8 cellular contexts compared by ENCODE assay signal in the genomic region with DNA sequence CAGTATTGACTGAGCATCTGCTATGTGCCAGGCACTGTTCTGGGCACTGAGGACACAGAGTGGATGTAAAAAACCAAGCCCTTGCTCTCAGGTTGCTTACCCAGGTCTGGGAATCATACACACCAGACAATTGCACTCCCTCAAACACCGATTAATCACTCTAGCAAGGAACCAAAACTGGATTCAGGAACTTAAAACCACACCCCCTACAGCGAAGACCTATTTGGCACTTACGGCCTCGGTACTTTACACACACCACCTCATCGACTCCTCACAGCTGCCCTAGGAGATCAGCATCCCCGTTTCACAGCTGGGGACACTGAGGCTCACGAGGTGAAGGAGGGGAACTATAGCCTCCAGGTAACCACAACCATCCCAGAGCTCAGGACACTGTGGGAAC. TPM values are rescaled to one million over a fixed set of nuclear protein-coding genes. Genes with fewer than 3 reads are reported as not detected.
DNase-seq lines count a peak whose midpoint lies in the region; ATAC-seq and TF ChIP-seq lines count a peak whose summit lies in the region.

No MANE protein-coding gene starts in this region.

- ATAC-seq in right lobe of liver, result no peak
- ATAC-seq in aorta (ENCODE audit: low FRiP score), result no peak

- no peak overlapping the region for H3K27ac Mint-ChIP-seq in activated naive CD4-positive, alpha-beta T cell treated with anti-CD3 and anti-CD28 coated beads, Interleukin-2, amount 10 ng/mL, durations not matched to agents 7 days and 5 days

- peak overlapping the region; percentile 94 for H3K4me3 Mint-ChIP-seq in activated naive CD4-positive, alpha-beta T cell treated with anti-CD3 and anti-CD28 coated beads, Interleukin-2, amount 10 ng/mL, durations not matched to agents 7 days and 5 days

- H3K4me1 ChIP-seq in right lobe of liver, result peaks cover 0 to 11% (median 5%) of the 10 kb centered on the region in 4 donors
- peaks cover 0 to 53% (median 20%) of the 10 kb centered on the region in 4 donors for H3K4me1 ChIP-seq in tibial artery
- peaks cover 0 to 4% of the 10 kb centered on the region in 2 donors for H3K4me1 ChIP-seq in aorta (ENCODE audit: control insufficient read depth in 1 of 2, insufficient read depth in 2 of 2, low read length in 2 of 2)

- H3K9me3 Mint-ChIP-seq in activated naive CD4-positive, alpha-beta T cell treated with anti-CD3 and anti-CD28 coated beads, Interleukin-2, amount 10 ng/mL, durations not matched to agents 7 days and 5 days, result no peaks in the 10 kb centered on the region

- TF ChIP-seq CTCF in astrocyte of the cerebellum (IDR thresholded peaks at IDR 0.05; ENCODE audit: low read depth, low read length, missing control alignments), result no peak
- TF ChIP-seq CTCF in right lobe of liver (IDR thresholded peaks at IDR 0.05), result no peak
- TF ChIP-seq CTCF in tibial artery (IDR thresholded peaks at IDR 0.05), result no peak

- H3K27ac ChIP-seq in right lobe of liver, result no peak overlapping the region
- H3K27ac ChIP-seq in tibial artery, result no peak overlapping the region
- no peak overlapping the region for H3K27ac ChIP-seq in aorta (ENCODE audit: low read depth in 1 of 2, low read length in 2 of 2)

- intact Hi-C loops in right lobe of liver (cut with DNase I) (no loop called here), tibial artery (cut with DNase I; ENCODE audit: low total_unique reads) (loop anchor here (10.0 kb wide), 1 partner anchor 284 kb away; no protein-coding TSS in a partner anchor), aorta (cut with DNase I) (loop anchor here (10.0 kb wide), 1 partner anchor 284 kb away; no protein-coding TSS in a partner anchor)

- no peak for TF ChIP-seq POLR2A in right lobe of liver (IDR thresholded peaks at IDR 0.05)

- H3K4me1 Mint-ChIP-seq in activated naive CD4-positive, alpha-beta T cell treated with anti-CD3 and anti-CD28 coated beads, Interleukin-2, amount 10 ng/mL, durations not matched to agents 7 days and 5 days, result peaks cover 44% of the 10 kb centered on the region

- no peaks in the 10 kb centered on the region for H3K36me3 ChIP-seq in right lobe of liver
- no peaks in the 10 kb centered on the region for H3K36me3 ChIP-seq in tibial artery
- H3K36me3 ChIP-seq in aorta (ENCODE audit: control insufficient read depth in 1 of 2, insufficient read depth in 2 of 2, low read length in 1 of 2), result no peaks in the 10 kb centered on the region

- H3K9me3 ChIP-seq in right lobe of liver (no peaks in the 10 kb centered on the region), tibial artery (no peaks in the 10 kb centered on the region), aorta (ENCODE audit: control insufficient read depth, low read length) (no peaks in the 10 kb centered on the region)

- WGBS in right lobe of liver (ENCODE audit: insufficient coverage, low coverage, low lambda C conversion rate, missing lambda C conversion rate), result 71% methylated on average over 6 of the region's 7 CpGs
- 66 to 67% methylated on average over 7 of the region's 7 CpGs for WGBS in aorta, 2 donors

- H3K4me3 ChIP-seq in astrocyte of the cerebellum (ENCODE audit: low read depth, low read length) (peak overlapping the region; percentile 85), right lobe of liver (peak overlapping the region; percentile 0 to 79 (median 66)), tibial artery (peak overlapping the region; percentile 63 to 92), aorta (ENCODE audit: low read length in 2 of 2) (peak overlapping the region in 1 of 2 donors; percentile 92)

- in situ Hi-C loops in astrocyte of the cerebellum (cut with HindIII; ENCODE audit: low sequenced_read_pairs), result loop anchor here (10.0 kb wide), 1 partner anchor 86 kb away; no protein-coding TSS in a partner anchor

- no peaks in the 10 kb centered on the region for H3K27me3 ChIP-seq in right lobe of liver
- no peaks in the 10 kb centered on the region for H3K27me3 ChIP-seq in tibial artery
- H3K27me3 ChIP-seq in aorta (ENCODE audit: control insufficient read depth in 1 of 2, insufficient read depth in 2 of 2, low read length in 1 of 2), result no peaks in the 10 kb centered on the region

- CTCF ChIA-PET in activated naive CD4-positive, alpha-beta T cell treated with anti-CD3 and anti-CD28 coated beads, Interleukin-2, amount 10 ng/mL, durations not matched to agents 7 days and 5 days (lab: Charles Lee), result interaction anchor here (1.1 to 1.6 kb wide), 2 partner anchors 24 to 25 kb away, joined by 5 to 6 read pairs; no protein-coding TSS in a partner anchor

- H3K27me3 Mint-ChIP-seq in activated naive CD4-positive, alpha-beta T cell treated with anti-CD3 and anti-CD28 coated beads, Interleukin-2, amount 10 ng/mL, durations not matched to agents 7 days and 5 days, result peaks cover 20% of the 10 kb centered on the region

- no peak for DNase-seq in activated naive CD4-positive, alpha-beta T cell treated with anti-CD3 and anti-CD28 coated beads, Interleukin-2, amount 10 ng/mL, durations not matched to agents 7 days and 5 days
- DNase-seq in activated naive CD4-positive, alpha-beta T cell treated with anti-CD3 and anti-CD28 coated beads, Interleukin-2, amount 50 U/mL, for 16 hours, result no peak
- no peak for DNase-seq in astrocyte of the cerebellum (ENCODE audit: low read depth)
- DNase-seq in right lobe of liver, result no peak
- no peak for DNase-seq in tibial artery
- no peak for DNase-seq in hepatic stellate cell (ENCODE audit: low spot score)
- DNase-seq in aorta, result no peak
- DNase-seq in stimulated activated CD4-positive, alpha-beta T cell treated with anti-CD3 and anti-CD28 coated beads, Interleukin-12 subunit alpha, Interleukin-12 subunit beta, amount 100 ng/mL, for 4 hours, result no peak

- H3K36me3 Mint-ChIP-seq in activated naive CD4-positive, alpha-beta T cell treated with anti-CD3 and anti-CD28 coated beads, Interleukin-2, amount 10 ng/mL, durations not matched to agents 7 days and 5 days, result no peaks in the 10 kb centered on the region

RNA-seq across cellular contexts. Expression of a gene that starts 1.6 kb away (rescaled TPM):
- 10 to 100 TPM in 5 of 6 experiments, 1 to 10 TPM in 1; 9.8 to 20.8 (median 13.6) TPM for total RNA-seq in right lobe of liver
- total RNA-seq in aorta, result 10 to 100 TPM; 38.4 to 38.6 TPM
- 10 to 100 TPM; 25.4 to 31.7 TPM for polyA plus RNA-seq in aorta

RNA-seq across cellular contexts. Expression of a gene that starts 21.3 kb away (rescaled TPM):
- total RNA-seq in right lobe of liver, result 1 to 10 TPM; 4.9 to 8.8 (median 6.8) TPM
- total RNA-seq in aorta, result 10 to 100 TPM in 1 of 2 donors, 1 to 10 TPM in 1; 9.8 to 21.1 TPM
- polyA plus RNA-seq in aorta, result 10 to 100 TPM in 1 of 2 donors, 1 to 10 TPM in 1; 4.3 to 14.6 TPM

RNA-seq across cellular contexts. Expression of a gene that starts 45.6 kb away (rescaled TPM):
- total RNA-seq in right lobe of liver (10 to 100 TPM in 1 of 6 experiments, 1 to 10 TPM in 5; 5.3 to 10.3 (median 6.7) TPM), aorta (1 to 10 TPM; 2.5 to 3.9 TPM)
- 1 to 10 TPM in 1 of 2 donors, under 1 TPM in 1; 0.08 to 1.3 TPM for polyA plus RNA-seq in aorta

Comparison
In these comparisons a context has a peak if more than half of its experiments do, and no peak if none do; other contexts are left out.
1. intact Hi-C loops: an anchor here in tibial artery (10.0 kb wide) and aorta (10.0 kb wide); none called in right lobe of liver.